In the genomic region with DNA sequence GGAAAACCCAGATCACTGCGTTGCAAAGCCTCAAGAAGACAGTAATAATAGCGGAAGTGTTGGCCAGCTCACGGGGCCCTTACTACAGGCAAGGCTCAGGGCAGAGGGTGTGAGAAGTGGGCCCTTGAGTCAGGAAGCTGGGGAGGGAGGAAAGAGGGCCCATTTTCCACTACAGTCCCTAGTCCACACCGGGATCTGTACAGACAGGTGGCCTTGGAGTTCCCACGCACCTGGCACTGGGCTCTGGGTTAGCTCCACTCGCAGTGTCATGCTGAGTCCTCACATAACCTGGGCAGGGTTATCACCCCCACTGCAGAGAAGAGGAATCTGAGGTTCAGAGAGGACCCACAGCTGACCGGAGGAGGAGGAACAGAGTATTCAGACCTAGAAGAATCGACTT, we compare ENCODE assay signal across 10 cellular contexts. TPM values are rescaled to one million over a fixed set of nuclear protein-coding genes. Genes with fewer than 3 reads are reported as not detected.
A peak's percentile ranks its signal among the peaks of the same experiment; 100 is the strongest.
DNase-seq lines count a peak whose midpoint lies in the region; ATAC-seq and TF ChIP-seq lines count a peak whose summit lies in the region.
"Had no signal": no experiment of that assay in that cellular context is flagged by ENCODE, and none has a peak within 500 bp of the region (broad histone marks: within the 10 kb centered on the region; RNA-seq: fewer than 3 reads in every experiment).

No MANE protein-coding gene starts in this region.

- TF ChIP-seq CTCF in heart left ventricle (IDR thresholded peaks at IDR 0.05) (no peak), osteoblast (IDR thresholded peaks at IDR 0.05; ENCODE audit: extremely low read depth, low read depth, low read length) (no peak), vagina (IDR thresholded peaks at IDR 0.05) (no peak)

- H3K9ac ChIP-seq in endocrine pancreas (ENCODE audit: control insufficient read depth, insufficient read depth, low read length) = peak overlapping the region; percentile 6

- ATAC-seq in heart left ventricle = no peak
- no peak for ATAC-seq in left cardiac atrium
- no peak for ATAC-seq in GM21723 (IDR thresholded peaks at IDR 0.05; ENCODE audit: unreplicated experiment)

- H3K79me2 ChIP-seq in osteoblast (ENCODE audit: insufficient read depth, low read length) = peaks cover 9% of the 10 kb centered on the region

- H3K4me2 ChIP-seq in osteoblast (ENCODE audit: insufficient read depth, low read length) = peak overlapping the region; percentile 32

- no peaks in the 10 kb centered on the region for H4K20me1 ChIP-seq in osteoblast (ENCODE audit: insufficient read depth, low read length)

- no peak for DNase-seq in heart left ventricle
- no peak for DNase-seq in left cardiac atrium
- DNase-seq in osteoblast (ENCODE audit: insufficient read length, low spot score, missing footprints) = no peak
- no peak for DNase-seq in vagina (ENCODE audit: extremely low spot score in 2 of 2)
- no peak for DNase-seq in NOMO-1 treated with dmso at 0.1 percent for 144 hours (lab: John Stamatoyannopoulos, UW; ENCODE audit: unreplicated experiment)
- no peak for DNase-seq in stimulated activated CD4-positive, alpha-beta T cell treated with anti-CD3 and anti-CD28 coated beads, Interleukin-2, amount 100 ng/mL, for 48 hours
- DNase-seq: NCI-H1105 had no signal

- H3K27ac ChIP-seq in heart left ventricle (peak overlapping the region in 11 of 12 donors; percentile 51 to 96 (median 77)), osteoblast (ENCODE audit: low read depth, low read length) (peak overlapping the region; percentile 88), vagina (peak overlapping the region; percentile 94)

- intact Hi-C loops in heart left ventricle (cut with DNase I) = loop anchor here in 2 of 10 donors (5.0 kb wide), 1 partner anchor 35 kb away; no protein-coding TSS in a partner anchor
- intact Hi-C loops in left cardiac atrium (cut with DNase I) = loop anchor here in 1 of 2 donors (5.0 kb wide), 1 partner anchor 35 kb away; no protein-coding TSS in a partner anchor
- intact Hi-C loops in vagina (cut with DNase I) = no loop called here

- H2AFZ ChIP-seq in osteoblast (ENCODE audit: low read length) = no peak overlapping the region

- H3K36me3 ChIP-seq in heart left ventricle (peaks cover 0 to 7% (median 0%) of the 10 kb centered on the region in 9 donors), endocrine pancreas (ENCODE audit: control insufficient read depth, insufficient read depth, low read length) (no peaks in the 10 kb centered on the region), osteoblast (ENCODE audit: insufficient read depth, low read length) (peaks cover 4% of the 10 kb centered on the region), vagina (no peaks in the 10 kb centered on the region)
- H3K36me3 ChIP-seq: BE2C had no signal

- H3K27me3 ChIP-seq in heart left ventricle (no peaks in the 10 kb centered on the region), endocrine pancreas (ENCODE audit: control insufficient read depth, insufficient read depth, low read length) (no peaks in the 10 kb centered on the region), osteoblast (ENCODE audit: insufficient read depth, low read length) (no peaks in the 10 kb centered on the region), vagina (no peaks in the 10 kb centered on the region)
- H3K27me3 ChIP-seq: BE2C had no signal

- TF ChIP-seq POLR2A in heart left ventricle (IDR thresholded peaks at IDR 0.05) (no peak), vagina (IDR thresholded peaks at IDR 0.05) (no peak)

- 74 to 83% (median 77%) methylated on average over 7 to 8 of the region's 8 CpGs for WGBS in heart left ventricle, 4 donors

- H3K4me1 ChIP-seq in heart left ventricle (peaks cover 0 to 79% (median 43%) of the 10 kb centered on the region in 12 donors), endocrine pancreas (ENCODE audit: control insufficient read depth, insufficient read depth, low read length) (no peaks in the 10 kb centered on the region), osteoblast (ENCODE audit: insufficient read depth, low read length) (peaks cover 72% of the 10 kb centered on the region), vagina (peaks cover 100% of the 10 kb centered on the region)

- H3K9me3 ChIP-seq in heart left ventricle (no peaks in the 10 kb centered on the region), endocrine pancreas (ENCODE audit: control insufficient read depth, low read length) (no peaks in the 10 kb centered on the region), osteoblast (ENCODE audit: low read depth, low read length) (no peaks in the 10 kb centered on the region), vagina (no peaks in the 10 kb centered on the region)
- H3K9me3 ChIP-seq: BE2C had no signal

- H3K4me3 ChIP-seq in heart left ventricle (no peak overlapping the region), endocrine pancreas (ENCODE audit: control insufficient read depth, insufficient read depth, low read length) (no peak overlapping the region), osteoblast (ENCODE audit: insufficient read depth, low read length) (no peak overlapping the region), vagina (no peak overlapping the region)

RNA-seq across cellular contexts. Expression of a gene that starts 16.8 kb away (rescaled TPM):
- total RNA-seq in heart left ventricle (10 to 100 TPM; 51.9 to 90.9 (median 72.2) TPM), left cardiac atrium (10 to 100 TPM; 50.7 to 51.4 TPM), osteoblast (54.2 and 56.5 TPM in 2 replicates), vagina (102 TPM)
- polyA plus RNA-seq in heart left ventricle = 10 to 100 TPM; 58.8 to 97.1 TPM

RNA-seq across cellular contexts. Expression of a gene that starts 56.3 kb away (rescaled TPM):
- 1 to 10 TPM in 8 of 9 donors, under 1 TPM in 1; 0.49 to 6.5 (median 2.7) TPM for total RNA-seq in heart left ventricle
- 1 to 10 TPM in 1 of 2 donors, under 1 TPM in 1; 0.82 to 2.3 TPM for polyA plus RNA-seq in heart left ventricle
- total RNA-seq in left cardiac atrium = 1 to 10 TPM; 1.4 to 4.0 TPM
- total RNA-seq in osteoblast = 5.6 and 9.4 TPM in 2 replicates
- total RNA-seq in vagina = 6.1 TPM
